Comparison of ENCODE assay signal across 33 cellular contexts in the genomic region with DNA sequence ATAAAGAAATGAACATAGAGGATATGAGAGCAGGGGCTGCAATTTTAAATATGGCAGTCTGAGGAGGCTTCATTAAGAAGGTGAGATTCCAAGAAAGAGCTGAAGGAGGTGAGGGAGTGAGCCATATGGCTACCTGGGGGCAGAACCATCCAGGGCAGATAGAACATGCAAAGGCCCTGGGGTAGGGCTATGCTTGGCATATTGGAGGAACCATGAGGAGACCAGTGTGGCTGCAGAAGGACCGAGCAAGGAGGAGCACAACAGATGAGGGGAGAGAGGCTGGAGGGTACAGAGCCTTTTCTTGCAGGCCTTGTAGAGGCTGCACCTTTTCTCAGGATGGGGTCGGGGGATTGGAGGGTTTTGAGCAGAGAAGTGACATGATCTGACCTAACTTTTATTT.
"Had no signal": no experiment of that assay in that cellular context is flagged by ENCODE, and none has a peak within 500 bp of the region (broad histone marks: within the 10 kb centered on the region; RNA-seq: fewer than 3 reads in every experiment).

No MANE protein-coding gene starts in this region.

- H3K4me3 ChIP-seq: ascending aorta, body of pancreas, breast epithelium, cardiac muscle cell had no signal

- FAIRE-seq: astrocyte, bronchial epithelial cell had no signal

- DNase-seq: activated effector memory CD4-positive, alpha-beta T cell treated with anti-CD3 and anti-CD28 coated beads, Interleukin-2, amount 50 U/mL, for 16 hours; activated effector memory CD4-positive, alpha-beta T cell treated with Interleukin-2 at 50 U/mL for 16 hours; activated gamma-delta T cell; activated gamma-delta T cell treated with Interleukin-2 at 50 U/mL for 16 hours; activated naive CD4-positive, alpha-beta T cell; activated naive CD4-positive, alpha-beta T cell treated with anti-CD3 and anti-CD28 coated beads for 36 hours; activated naive CD4-positive, alpha-beta T cell treated with anti-CD3 and anti-CD28 coated beads, Interleukin-2, amount 10 ng/mL, durations not matched to agents 7 days and 5 days; activated naive CD4-positive, alpha-beta T cell treated with anti-CD3 and anti-CD28 coated beads, Interleukin-2, amount 50 U/mL, for 16 hours; activated naive CD4-positive, alpha-beta T cell treated with Interleukin-2 at 50 U/mL for 16 hours; activated naive CD8-positive, alpha-beta T cell treated with anti-CD3 and anti-CD28 coated beads for 36 hours; activated naive CD8-positive, alpha-beta T cell treated with anti-CD3 and anti-CD28 coated beads, Interleukin-2, amount 10 ng/mL, durations not matched to agents 7 days and 5 days; activated naive CD8-positive, alpha-beta T cell treated with anti-CD3 and anti-CD28 coated beads, Interleukin-2, amount 50 U/mL, for 24 hours; activated T-cell treated with anti-CD3 and anti-CD28 coated beads, Interleukin-2, amount 50 U/mL, for 1 hour; activated T-cell treated with anti-CD3 and anti-CD28 coated beads, Interleukin-2, amount 50 U/mL, for 24 hours; activated T-cell treated with anti-CD3 and anti-CD28 coated beads, Interleukin-2, amount 50 U/mL, for 4 hours; activated T-cell treated with anti-CD3 and anti-CD28 coated beads, Interleukin-2, amount 50 U/mL, for 48 hours; activated T-cell treated with anti-CD3 and anti-CD28 coated beads, Interleukin-2, amount 50 U/mL, for 72 hours; amniotic stem cell; amygdala; anterior cingulate cortex; aorta; body of pancreas; brain microvascular endothelial cell; caudate nucleus; central memory CD4-positive, alpha-beta T cell; cerebellar nuclear complex had no signal

- H3K9me3 ChIP-seq: ascending aorta, body of pancreas, breast epithelium had no signal

- H3K27ac ChIP-seq: ascending aorta, body of pancreas, brain microvascular endothelial cell, breast epithelium, cardiac muscle cell had no signal

- H3K27me3 ChIP-seq: ascending aorta, body of pancreas, brain microvascular endothelial cell, breast epithelium, cardiac muscle cell had no signal

- H3K36me3 ChIP-seq: ascending aorta, brain microvascular endothelial cell, breast epithelium, cardiac muscle cell had no signal

- H3K4me1 ChIP-seq: ascending aorta, breast epithelium had no signal

- ATAC-seq: activated naive CD4-positive, alpha-beta T cell treated with anti-CD3 and anti-CD28 coated beads, Interleukin-2, amount 50 U/mL, for 72 hours; activated naive CD8-positive, alpha-beta T cell treated with anti-CD3 and anti-CD28 coated beads, Interleukin-2, amount 50 U/mL, for 24 hours; activated T-cell treated with anti-CD3 and anti-CD28 coated beads, Interleukin-2, amount 50 U/mL, for 4 hours; activated T-cell treated with anti-CD3 and anti-CD28 coated beads, Interleukin-2, amount 50 U/mL, for 72 hours; activated T-helper 17 cell treated with anti-CD3 and anti-CD28 coated beads, Interleukin-2, amount 50 U/mL, for 72 hours; body of pancreas had no signal
